Comparison of ENCODE assay signal across 1 cellular context in the genomic region with DNA sequence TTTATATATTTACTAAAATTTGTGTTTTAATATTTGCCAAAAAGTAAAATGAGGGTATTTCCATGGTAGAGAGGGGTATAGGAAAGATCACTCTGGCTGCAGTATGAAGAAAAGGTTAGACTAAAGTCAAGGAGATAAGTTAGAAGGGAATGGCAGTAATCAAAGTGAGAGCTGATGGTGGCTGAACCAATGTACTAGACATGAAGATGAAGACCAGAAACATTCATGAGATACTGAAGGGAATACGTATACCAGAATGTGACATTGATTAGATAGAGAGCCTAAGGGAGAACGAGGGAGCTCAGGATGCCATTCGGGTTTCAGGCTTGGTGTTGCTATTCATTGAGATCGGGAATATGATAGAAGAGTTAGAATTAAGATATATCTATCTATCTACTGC.
TF ChIP-seq lines count a peak whose summit lies in the region.

No MANE protein-coding gene starts in this region.

TF ChIP-seq in K562, 482 proteins besides CTCF, POLR2A, EP300 and RAD21:
- TF ChIP-seq HMGN3 (IDR thresholded peaks at IDR 0.05; ENCODE audit: borderline replicate concordance, extremely low read depth, insufficient read length, low read depth, low read length) (no peak), CC2D1A (IDR thresholded peaks at IDR 0.05) (no peak), MTA1 (IDR thresholded peaks at IDR 0.05; ENCODE audit: borderline replicate concordance) (no peak), BRCA1 (IDR thresholded peaks at IDR 0.05) (no peak), BRCA1 (CRISPR knock-in tag; IDR thresholded peaks at IDR 0.05) (no peak)
